In the genomic region with DNA sequence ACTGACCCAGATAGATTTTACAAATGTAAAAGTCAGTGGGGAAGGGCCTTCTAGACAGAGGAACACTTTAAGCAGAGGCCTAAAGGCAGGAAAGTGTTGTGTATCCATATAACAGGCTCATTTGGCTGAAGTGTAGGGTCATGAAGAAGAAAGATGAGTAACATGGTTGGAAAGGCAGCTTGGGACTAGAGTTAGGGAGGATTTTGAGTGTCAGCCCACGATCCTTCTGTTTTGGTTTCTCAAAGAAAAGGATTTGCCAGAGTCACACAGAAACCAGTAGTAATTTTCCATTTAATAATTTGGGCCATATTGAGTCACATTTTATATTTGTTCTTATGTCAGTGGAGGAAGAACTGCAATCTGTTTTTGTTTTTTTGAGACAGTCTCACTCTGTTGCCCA, we compare ENCODE assay signal across 22 cellular contexts.
"Had no signal": no experiment of that assay in that cellular context is flagged by ENCODE, and none has a peak within 500 bp of the region (broad histone marks: within the 10 kb centered on the region; RNA-seq: fewer than 3 reads in every experiment).

No MANE protein-coding gene starts in this region.

- H3K9me3 ChIP-seq: colonic mucosa, gastrocnemius medialis had no signal

- DNase-seq: colonic mucosa; cortex of kidney; effector CD8-positive, alpha-beta T cell; effector memory CD8-positive, alpha-beta T cell; endodermal cell; erythroblast; esophagus squamous epithelium; foreskin fibroblast; foreskin melanocyte; gastrocnemius medialis; head of caudate nucleus; heart right ventricle; hippocampal formation; left cardiac atrium; left lung; left ventricle myocardium superior; lower lobe of right lung; mesendoderm; midbrain had no signal

- H3K4me1 ChIP-seq: colonic mucosa, esophagus squamous epithelium, gastrocnemius medialis, heart right ventricle, left lung, lower lobe of right lung had no signal

- H3K27ac Mint-ChIP-seq: dendritic cell treated with granulocyte-macrophage colony-stimulating factor and Interleukin-4, amounts not matched to agents 40 ng/mL and 50 ng/mL, for 4 days; effector memory CD8-positive, alpha-beta T cell; endodermal cell had no signal

- H3K4me3 ChIP-seq: colonic mucosa, esophagus squamous epithelium, gastrocnemius medialis, heart right ventricle, left lung, lower lobe of right lung had no signal

- H3K36me3 ChIP-seq: colonic mucosa, esophagus squamous epithelium, gastrocnemius medialis, heart right ventricle, left lung, lower lobe of right lung had no signal

- H3K4me1 Mint-ChIP-seq: endodermal cell had no signal

- H3K27me3 Mint-ChIP-seq: dendritic cell treated with granulocyte-macrophage colony-stimulating factor and Interleukin-4, amounts not matched to agents 40 ng/mL and 50 ng/mL, for 4 days; effector memory CD8-positive, alpha-beta T cell had no signal

- H3K27ac ChIP-seq: colonic mucosa, epithelial cell of prostate, esophagus squamous epithelium, gastrocnemius medialis, heart right ventricle, left lung, lower lobe of right lung had no signal

- H3K27me3 ChIP-seq: colonic mucosa, esophagus squamous epithelium, gastrocnemius medialis, heart right ventricle, left lung had no signal

- ATAC-seq: effector memory CD8-positive, alpha-beta T cell; esophagus mucosa; gastrocnemius medialis; heart right ventricle; left cardiac atrium; left lung; left ventricle myocardium superior; lower lobe of right lung had no signal

- H3K4me3 Mint-ChIP-seq: dendritic cell treated with granulocyte-macrophage colony-stimulating factor and Interleukin-4, amounts not matched to agents 40 ng/mL and 50 ng/mL, for 4 days; effector memory CD8-positive, alpha-beta T cell; endodermal cell had no signal
